Comparison of ENCODE assay signal across 8 cellular contexts in the genomic region with DNA sequence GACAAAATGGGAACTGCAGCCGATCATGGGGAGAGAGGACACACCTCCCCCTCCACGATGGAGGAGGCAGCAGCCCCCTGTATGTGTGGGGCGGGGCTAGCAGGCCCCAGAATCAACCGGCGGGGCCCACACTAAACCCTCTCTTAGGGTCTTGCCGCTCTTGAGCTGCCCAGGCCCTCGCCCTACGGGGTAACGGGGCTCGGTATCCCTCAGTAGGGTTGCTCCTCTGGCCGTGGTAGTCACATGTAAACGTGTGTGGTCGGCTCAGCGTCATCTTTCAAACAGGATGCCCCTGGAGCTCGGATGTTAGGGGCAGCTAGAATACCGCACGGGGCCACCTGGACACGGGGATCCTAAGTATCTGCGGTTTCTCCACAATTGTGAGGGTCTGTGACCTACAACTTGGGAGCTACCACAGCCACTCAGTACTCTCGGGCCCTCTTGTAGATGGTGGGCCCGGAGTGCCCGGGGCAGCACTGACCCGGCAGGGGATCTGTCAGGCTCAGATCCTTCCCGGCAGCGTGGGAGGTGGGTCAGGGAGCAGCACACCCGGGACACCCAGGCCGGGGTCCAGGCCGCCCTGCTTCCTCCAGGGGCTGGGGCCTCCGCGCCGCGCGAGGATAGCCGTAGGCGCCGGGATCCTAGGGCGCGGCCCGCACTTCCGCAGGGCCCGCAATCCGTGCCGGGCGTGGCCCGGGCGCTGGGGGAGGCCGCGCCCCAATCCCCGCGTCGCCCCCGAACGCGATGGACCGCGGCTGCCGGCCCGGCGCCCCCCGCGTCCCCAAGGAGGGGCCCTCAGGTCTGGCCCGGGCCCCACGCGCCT. TPM values are rescaled to one million over a fixed set of nuclear protein-coding genes. Genes with fewer than 3 reads are reported as not detected.
DNase-seq lines count a peak whose midpoint lies in the region; ATAC-seq, FAIRE-seq and TF ChIP-seq lines count a peak whose summit lies in the region.

No MANE protein-coding gene starts in this region.

- H3K36me3 Mint-ChIP-seq in activated B cell treated with CpG ODN at 0.5 μM for 24 hours (ENCODE audit: low read depth), result peaks cover 28% of the 10 kb centered on the region
- H3K36me3 Mint-ChIP-seq in endodermal cell (ENCODE audit: low read depth), result peaks cover 8% of the 10 kb centered on the region

- FAIRE-seq in urothelium cell line (lab: Jason Lieb, UNC), result no peak

- H3K4me3 Mint-ChIP-seq in activated B cell treated with CpG ODN at 0.5 μM for 24 hours, result peak overlapping the region; percentile 86
- peak overlapping the region; percentile 73 for H3K4me3 Mint-ChIP-seq in endodermal cell

- peak overlapping the region; percentile 68 for H3K9ac ChIP-seq in endodermal cell (ENCODE audit: extremely low read depth, low read length, poor library complexity, severe bottlenecking)

- 3 to 4% methylated on average over 33 to 64 of the region's 64 CpGs for WGBS in endodermal cell (ENCODE audit: insufficient coverage in 1 of 2, insufficient read length in 1 of 2), 2 experiments

- H3K4me1 Mint-ChIP-seq in activated B cell treated with CpG ODN at 0.5 μM for 24 hours, result peaks cover 39% of the 10 kb centered on the region
- H3K4me1 Mint-ChIP-seq in endodermal cell, result peaks cover 6% of the 10 kb centered on the region

- peaks cover 26% of the 10 kb centered on the region for H3K36me3 ChIP-seq in endodermal cell (ENCODE audit: control insufficient read depth, insufficient read depth, low read length)

- ATAC-seq in GM18498 (IDR thresholded peaks at IDR 0.05; ENCODE audit: unreplicated experiment) (peak; percentile 11), HG03571 (IDR thresholded peaks at IDR 0.05; ENCODE audit: unreplicated experiment) (peak; percentile 21), activated B cell treated with CpG ODN at 0.5 μM for 24 hours (ENCODE audit: low read depth) (peak; percentile 32), GM18858 (IDR thresholded peaks at IDR 0.05; ENCODE audit: unreplicated experiment) (no peak)

- peak overlapping the region; percentile 99 for H3K27ac ChIP-seq in 22Rv1
- H3K27ac ChIP-seq in endodermal cell (ENCODE audit: low read depth, low read length), result peak overlapping the region; percentile 24

- POLR2A ChIA-PET in activated B cell treated with CpG ODN at 0.5 μM for 24 hours (lab: Charles Lee), result interaction anchor here (0.5 to 5.7 kb wide), 20 partner anchors 10 to 552 kb away, joined by 3 to 77 read pairs (median 6); a partner anchor contains a TSS

- H3K9me3 Mint-ChIP-seq in activated B cell treated with CpG ODN at 0.5 μM for 24 hours (no peaks in the 10 kb centered on the region), endodermal cell (no peaks in the 10 kb centered on the region)

- no peaks in the 10 kb centered on the region for H3K9me3 ChIP-seq in endodermal cell (ENCODE audit: control insufficient read depth, low read length)

- intact Hi-C loops in activated B cell treated with CpG ODN at 0.5 μM for 24 hours (cut with micrococcal nuclease), result loop anchor here (2.0 to 5.0 kb wide), 2 partner anchors 48 to 152 kb away; a partner anchor contains a TSS

- no peaks in the 10 kb centered on the region for H3K27me3 Mint-ChIP-seq in activated B cell treated with CpG ODN at 0.5 μM for 24 hours
- no peaks in the 10 kb centered on the region for H3K27me3 Mint-ChIP-seq in endodermal cell (ENCODE audit: insufficient read depth)

- CTCF ChIA-PET in activated B cell treated with CpG ODN at 0.5 μM for 24 hours (lab: Charles Lee), result interaction anchor here (1.1 to 1.8 kb wide), 5 partner anchors 47 to 234 kb away, joined by 3 to 10 read pairs (median 4); a partner anchor contains a TSS

- TF ChIP-seq CTCF in 22Rv1 (IDR thresholded peaks at IDR 0.05) (no peak), activated B cell treated with CpG ODN at 0.5 μM for 24 hours (IDR thresholded peaks at IDR 0.05) (no peak), endodermal cell (conservative IDR thresholded peaks at IDR 0.05) (no peak)

- DNase-seq in activated B cell treated with CpG ODN at 0.5 μM for 24 hours, result peak; percentile 48
- peak; percentile 79 for DNase-seq in endodermal cell
- peak; percentile 57 for DNase-seq in myocyte (ENCODE audit: low read depth)
- DNase-seq in urothelium cell line (ENCODE audit: low spot score), result peak; percentile 36

- H3K4me1 ChIP-seq in endodermal cell (ENCODE audit: control insufficient read depth, insufficient read depth, low read length), result no peaks in the 10 kb centered on the region

- H3K27ac Mint-ChIP-seq in activated B cell treated with CpG ODN at 0.5 μM for 24 hours (peak overlapping the region; percentile 85), endodermal cell (peak overlapping the region; percentile 88)

- H3K4me3 ChIP-seq in endodermal cell (ENCODE audit: low read length), result peak overlapping the region; percentile 92

- no peaks in the 10 kb centered on the region for H3K27me3 ChIP-seq in endodermal cell (ENCODE audit: control insufficient read depth, insufficient read depth, low read length, poor library complexity, severe bottlenecking)

RNA-seq across cellular contexts. Expression of a gene that starts 0.8 kb away (rescaled TPM):
- total RNA-seq in activated B cell treated with CpG ODN at 0.5 μM for 24 hours, result 396 and 464 TPM in 2 replicates
- total RNA-seq in endodermal cell, result 100 to 1,000 TPM; 240 to 254 TPM
- 180 TPM for polyA plus RNA-seq in endodermal cell (2013, experiment 1 of 2)
- 185 TPM for polyA plus RNA-seq in endodermal cell (2013, experiment 2 of 2)
- total RNA-seq in myocyte, result 157 and 161 TPM in 2 replicates
- polyA plus RNA-seq in myocyte (2012), result 408 TPM

RNA-seq across cellular contexts. Expression of a gene that starts 10.0 kb away (rescaled TPM):
- total RNA-seq in activated B cell treated with CpG ODN at 0.5 μM for 24 hours, result 202 and 225 TPM in 2 replicates
- total RNA-seq in endodermal cell, result 100 to 1,000 TPM; 493 to 535 TPM
- polyA plus RNA-seq in endodermal cell (2013, experiment 1 of 2), result 373 TPM
- polyA plus RNA-seq in endodermal cell (2013, experiment 2 of 2), result 364 TPM
- 1,674 and 2,691 TPM in 2 replicates for total RNA-seq in myocyte
- polyA plus RNA-seq in myocyte (2012), result 1,506 TPM

RNA-seq across cellular contexts. Expression of a gene that starts 21.0 kb away (rescaled TPM):
- 85.3 and 99.3 TPM in 2 replicates for total RNA-seq in activated B cell treated with CpG ODN at 0.5 μM for 24 hours
- total RNA-seq in endodermal cell, result 100 to 1,000 TPM; 154 to 170 TPM
- 123 TPM for polyA plus RNA-seq in endodermal cell (2013, experiment 1 of 2)
- 122 TPM for polyA plus RNA-seq in endodermal cell (2013, experiment 2 of 2)
- total RNA-seq in myocyte, result 94.5 and 96.3 TPM in 2 replicates
- 81.6 TPM for polyA plus RNA-seq in myocyte (2012)

RNA-seq across cellular contexts. Expression of a gene that starts 21.2 kb away (rescaled TPM):
- 64.2 and 83.8 TPM in 2 replicates for total RNA-seq in activated B cell treated with CpG ODN at 0.5 μM for 24 hours
- total RNA-seq in endodermal cell, result 100 to 1,000 TPM; 161 to 195 TPM
- 211 TPM for polyA plus RNA-seq in endodermal cell (2013, experiment 1 of 2)
- polyA plus RNA-seq in endodermal cell (2013, experiment 2 of 2), result 200 TPM
- total RNA-seq in myocyte, result 190 and 212 TPM in 2 replicates
- polyA plus RNA-seq in myocyte (2012), result 363 TPM

RNA-seq across cellular contexts. Expression of a gene that starts 31.7 kb away (rescaled TPM):
- total RNA-seq in activated B cell treated with CpG ODN at 0.5 μM for 24 hours (0.24 and 0.27 TPM in 2 replicates), endodermal cell (1 to 10 TPM; 3.3 to 3.7 TPM), myocyte (1.3 and 6.1 TPM in 2 replicates)
- polyA plus RNA-seq in endodermal cell (2013, experiment 1 of 2), result 1.0 TPM
- 1.2 TPM for polyA plus RNA-seq in endodermal cell (2013, experiment 2 of 2)
- 1.9 TPM for polyA plus RNA-seq in myocyte (2012)
